In the genomic region with DNA sequence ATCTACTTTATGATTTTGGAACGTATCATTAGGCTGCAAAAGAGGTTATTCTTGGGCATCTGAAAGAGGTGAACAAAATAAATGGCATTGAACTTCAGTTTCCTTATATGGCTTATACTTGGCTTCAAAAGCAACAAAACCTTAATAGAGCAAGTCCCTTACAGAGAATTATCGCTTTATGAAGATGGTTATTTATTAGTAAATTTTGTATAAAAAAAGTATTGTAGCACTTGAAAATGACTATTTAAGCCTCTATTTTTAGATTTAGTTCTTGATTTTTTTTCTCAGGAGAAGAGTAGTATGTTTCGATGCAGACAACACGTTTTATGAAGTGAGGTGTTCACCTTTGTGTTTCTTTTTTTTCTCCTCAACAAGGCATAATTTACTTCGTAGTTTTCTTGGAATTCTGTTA, we compare ENCODE assay signal across 8 cellular contexts. TPM values are rescaled to one million over a fixed set of nuclear protein-coding genes. Genes with fewer than 3 reads are reported as not detected.
DNase-seq lines count a peak whose midpoint lies in the region; ATAC-seq and TF ChIP-seq lines count a peak whose summit lies in the region.

No MANE protein-coding gene starts in this region.

- no peaks in the 10 kb centered on the region for H3K9me3 Mint-ChIP-seq in activated naive CD4-positive, alpha-beta T cell treated with anti-CD3 and anti-CD28 coated beads for 36 hours

- DNase-seq in activated naive CD4-positive, alpha-beta T cell treated with anti-CD3 and anti-CD28 coated beads for 36 hours, result no peak
- no peak for DNase-seq in activated naive CD4-positive, alpha-beta T cell (lab: John Stamatoyannopoulos, UW)
- DNase-seq in adrenal gland, result no peak
- no peak for DNase-seq in right lobe of liver
- DNase-seq in upper lobe of left lung, result no peak
- no peak for DNase-seq in omental fat pad (ENCODE audit: low spot score)
- DNase-seq in Kasumi-1 (lab: John Stamatoyannopoulos, UW), result no peak

- intact Hi-C loops in activated naive CD4-positive, alpha-beta T cell treated with anti-CD3 and anti-CD28 coated beads for 36 hours (cut with micrococcal nuclease), result loop anchor here (1.0 to 5.0 kb wide), 4 partner anchors 33 to 899 kb away; no protein-coding TSS in a partner anchor
- intact Hi-C loops in adrenal gland (cut with DNase I), result loop anchor here in 1 of 2 donors (10.0 kb wide), 2 partner anchors 86 to 216 kb away; a partner anchor contains a TSS
- intact Hi-C loops in right lobe of liver (cut with DNase I), result no loop called here

- no peaks in the 10 kb centered on the region for H3K27me3 Mint-ChIP-seq in activated naive CD4-positive, alpha-beta T cell treated with anti-CD3 and anti-CD28 coated beads for 36 hours (ENCODE audit: low read depth)

- TF ChIP-seq POLR2A in adrenal gland (IDR thresholded peaks at IDR 0.05) (no peak), right lobe of liver (IDR thresholded peaks at IDR 0.05) (no peak), upper lobe of left lung (IDR thresholded peaks at IDR 0.05) (no peak)

- H3K36me3 ChIP-seq in adrenal gland (replicated peaks in 1 of 2) (no peaks in the 10 kb centered on the region), right lobe of liver (no peaks in the 10 kb centered on the region), upper lobe of left lung (no peaks in the 10 kb centered on the region)

- H3K27me3 ChIP-seq in adrenal gland, result no peaks in the 10 kb centered on the region
- no peaks in the 10 kb centered on the region for H3K27me3 ChIP-seq in right lobe of liver
- H3K27me3 ChIP-seq in upper lobe of left lung, result no peaks in the 10 kb centered on the region

- ATAC-seq in right lobe of liver, result peak in 1 of 4 donors; percentile 11
- no peak for ATAC-seq in upper lobe of left lung (ENCODE audit: low FRiP score in 2 of 2)
- ATAC-seq in omental fat pad (ENCODE audit: low FRiP score), result no peak
- ATAC-seq in HG03135 (IDR thresholded peaks at IDR 0.05; ENCODE audit: unreplicated experiment), result no peak

- H3K4me3 Mint-ChIP-seq in activated naive CD4-positive, alpha-beta T cell treated with anti-CD3 and anti-CD28 coated beads for 36 hours, result peak overlapping the region; percentile 92

- H3K27ac Mint-ChIP-seq in activated naive CD4-positive, alpha-beta T cell treated with anti-CD3 and anti-CD28 coated beads for 36 hours, result peak overlapping the region; percentile 98

- no peak for TF ChIP-seq EP300 in upper lobe of left lung (IDR thresholded peaks at IDR 0.05)

- peaks cover 13% of the 10 kb centered on the region for H3K36me3 Mint-ChIP-seq in activated naive CD4-positive, alpha-beta T cell treated with anti-CD3 and anti-CD28 coated beads for 36 hours (ENCODE audit: low read depth)

- no peaks in the 10 kb centered on the region for H3K9me3 ChIP-seq in adrenal gland (replicated peaks in 1 of 3)
- no peaks in the 10 kb centered on the region for H3K9me3 ChIP-seq in right lobe of liver
- no peaks in the 10 kb centered on the region for H3K9me3 ChIP-seq in upper lobe of left lung

- WGBS in adrenal gland, 4 donors, result 9 to 18% (median 16%) methylated on average over 5 of the region's 5 CpGs
- WGBS in right lobe of liver (ENCODE audit: insufficient coverage, low coverage, low lambda C conversion rate, missing lambda C conversion rate), result 6% methylated on average over 5 of the region's 5 CpGs
- whole genome bisulfite sequencing in upper lobe of left lung, 2 donors, result 13 to 14% methylated on average over 5 of the region's 5 CpGs

- no peak for TF ChIP-seq CTCF in adrenal gland (IDR thresholded peaks at IDR 0.05)
- no peak for TF ChIP-seq CTCF in right lobe of liver (IDR thresholded peaks at IDR 0.05)
- TF ChIP-seq CTCF in upper lobe of left lung (IDR thresholded peaks at IDR 0.05), result no peak
- no peak for TF ChIP-seq CTCF in omental fat pad (IDR thresholded peaks at IDR 0.05)

- H3K27ac ChIP-seq in adrenal gland, result peak overlapping the region in 1 of 5 donors; percentile 100
- H3K27ac ChIP-seq in right lobe of liver, result peak overlapping the region in 2 of 3 donors; percentile 7 to 99
- H3K27ac ChIP-seq in upper lobe of left lung, result peak overlapping the region in 1 of 4 donors; percentile 100

- H3K4me3 ChIP-seq in adrenal gland (peak overlapping the region in 3 of 4 donors; percentile 2 to 97 (median 91)), right lobe of liver (peak overlapping the region; percentile 83 to 86 (median 84)), upper lobe of left lung (peak overlapping the region; percentile 59 to 93 (median 85))

- CTCF ChIA-PET in activated naive CD4-positive, alpha-beta T cell treated with anti-CD3 and anti-CD28 coated beads for 36 hours (lab: Charles Lee), result interaction anchor here (0.6 to 0.7 kb wide), 2 partner anchors 9 to 30 kb away, joined by 3 read pairs; no protein-coding TSS in a partner anchor

- H3K4me1 Mint-ChIP-seq in activated naive CD4-positive, alpha-beta T cell treated with anti-CD3 and anti-CD28 coated beads for 36 hours (ENCODE audit: low read depth), result peaks cover 43% of the 10 kb centered on the region

- H3K4me1 ChIP-seq in adrenal gland (replicated peaks in 1 of 2) (peaks cover 6 to 16% of the 10 kb centered on the region in 2 donors), right lobe of liver (peaks cover 0 to 35% (median 3%) of the 10 kb centered on the region in 4 donors), upper lobe of left lung (peaks cover 28 to 45% (median 28%) of the 10 kb centered on the region in 4 donors)

RNA-seq across cellular contexts. Expression of a gene that starts 2.0 kb away (rescaled TPM):
- total RNA-seq in activated naive CD4-positive, alpha-beta T cell treated with anti-CD3 and anti-CD28 coated beads for 36 hours, result 10 to 100 TPM; 41.9 to 42.2 TPM
- total RNA-seq in adrenal gland (10 to 100 TPM; 29.3 to 74.0 (median 47.9) TPM), right lobe of liver (10 to 100 TPM; 31.0 to 45.3 (median 32.8) TPM), upper lobe of left lung (100 to 1,000 TPM in 1 of 6 donors, 10 to 100 TPM in 5; 21.0 to 111 (median 58.2) TPM), omental fat pad (10 to 100 TPM; 45.1 to 64.9 (median 56.9) TPM)
- 10 to 100 TPM; 10.7 to 48.7 (median 15.0) TPM for polyA plus RNA-seq in adrenal gland
